8 cellular contexts compared by ENCODE assay signal in the genomic region with DNA sequence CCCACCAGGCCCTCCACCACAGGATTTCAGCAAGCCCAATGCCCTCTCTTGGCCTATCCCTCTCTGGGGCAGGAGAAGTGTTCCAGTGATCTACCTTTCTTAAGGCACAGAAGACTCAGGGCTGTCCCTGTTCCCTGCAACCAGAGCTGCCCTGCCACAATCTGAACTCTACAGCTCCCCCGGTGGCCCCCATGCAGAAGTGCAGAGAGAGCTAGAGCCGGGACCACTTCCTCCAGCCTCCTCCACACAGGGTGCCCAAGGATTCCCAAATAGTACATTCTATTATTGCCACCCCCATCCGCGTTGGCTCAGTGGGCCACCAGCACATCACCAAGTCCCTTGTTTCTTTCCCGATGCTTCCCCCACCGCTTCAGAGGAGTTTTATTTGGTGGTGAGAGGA.
A peak's percentile ranks its signal among the peaks of the same experiment; 100 is the strongest.
DNase-seq lines count a peak whose midpoint lies in the region; ATAC-seq and TF ChIP-seq lines count a peak whose summit lies in the region.

No MANE protein-coding gene starts in this region.

- no peak overlapping the region for H3K4me3 Mint-ChIP-seq in T-helper 2 cell treated with Interferon-gamma antibody and Interleukin-4, amounts not matched to agents 5 μg/mL and 100 μg/mL, for 36 hours

- peaks cover 10% of the 10 kb centered on the region for H3K9me3 Mint-ChIP-seq in T-helper 2 cell treated with Interferon-gamma antibody and Interleukin-4, amounts not matched to agents 5 μg/mL and 100 μg/mL, for 36 hours

- TF ChIP-seq CTCF in GM10266 (IDR thresholded peaks at IDR 0.05; ENCODE audit: control insufficient read depth, insufficient read depth, low read depth, missing control alignments) (peak; percentile 35), Loucy (conservative IDR thresholded peaks at IDR 0.05; ENCODE audit: low read length) (peak; percentile 58), astrocyte of the cerebellum (IDR thresholded peaks at IDR 0.05; ENCODE audit: low read depth, low read length, missing control alignments) (peak; percentile 54)

- DNase-seq in GM10266 (ENCODE audit: extremely low spot score) (peak; percentile 19), astrocyte of the cerebellum (ENCODE audit: low read depth) (no peak), iris pigment epithelial cell (ENCODE audit: low read depth) (peak; percentile 26)
- no peak for DNase-seq in T-helper 2 cell treated with Interferon-gamma antibody and Interleukin-4, amounts not matched to agents 5 μg/mL and 100 μg/mL, for 36 hours (ENCODE audit: low spot score)
- no peak for DNase-seq in effector CD4-positive, alpha-beta T cell

- peaks cover 3% of the 10 kb centered on the region; the same call in 1 of the 2 replicates for H3K9me3 ChIP-seq in Loucy (ENCODE audit: insufficient read depth, low read depth, low read length)

- H3K9me2 ChIP-seq in Loucy (replicated peaks; ENCODE audit: low read depth, low read length), result no peaks in the 10 kb centered on the region

- H3K9ac ChIP-seq in Loucy (ENCODE audit: low read depth, low read length, poor library complexity, severe bottlenecking), result no peak overlapping the region

- in situ Hi-C loops in astrocyte of the cerebellum (cut with HindIII; ENCODE audit: low sequenced_read_pairs), result loop anchor here (5.0 kb wide), 1 partner anchor 90 kb away; no protein-coding TSS in a partner anchor

- H3K4me1 Mint-ChIP-seq in T-helper 2 cell treated with Interferon-gamma antibody and Interleukin-4, amounts not matched to agents 5 μg/mL and 100 μg/mL, for 36 hours (ENCODE audit: low read depth), result no peaks in the 10 kb centered on the region

- no peak overlapping the region for H3K27ac Mint-ChIP-seq in T-helper 2 cell treated with Interferon-gamma antibody and Interleukin-4, amounts not matched to agents 5 μg/mL and 100 μg/mL, for 36 hours

- H3K27me3 Mint-ChIP-seq in T-helper 2 cell treated with Interferon-gamma antibody and Interleukin-4, amounts not matched to agents 5 μg/mL and 100 μg/mL, for 36 hours (ENCODE audit: low read depth), result no peaks in the 10 kb centered on the region

- H3F3A ChIP-seq in Loucy (ENCODE audit: low read depth), result no peaks in the 10 kb centered on the region

- no peak for ATAC-seq in GM19324 (IDR thresholded peaks at IDR 0.05; ENCODE audit: low FRiP score, unreplicated experiment)
- no peak for ATAC-seq in GM21390 (IDR thresholded peaks at IDR 0.05; ENCODE audit: unreplicated experiment)

- no peaks in the 10 kb centered on the region for H3K36me3 Mint-ChIP-seq in T-helper 2 cell treated with Interferon-gamma antibody and Interleukin-4, amounts not matched to agents 5 μg/mL and 100 μg/mL, for 36 hours (ENCODE audit: low read depth)

- no peaks in the 10 kb centered on the region for H3K4me1 ChIP-seq in Loucy (ENCODE audit: insufficient read depth, low read length, poor library complexity, severe bottlenecking)

- no peak overlapping the region for H2AFZ ChIP-seq in Loucy (ENCODE audit: low read length)

- H3K27me3 ChIP-seq in Loucy (ENCODE audit: insufficient read depth, low read length, poor library complexity, severe bottlenecking), result no peaks in the 10 kb centered on the region

- H3K4me2 ChIP-seq in Loucy (ENCODE audit: low read depth, low read length, poor library complexity, severe bottlenecking), result no peak overlapping the region

- H3K4me3 ChIP-seq in Loucy (ENCODE audit: low read length, poor library complexity, severe bottlenecking) (no peak overlapping the region), astrocyte of the cerebellum (ENCODE audit: low read depth, low read length) (no peak overlapping the region)

- H4K20me1 ChIP-seq in Loucy (ENCODE audit: insufficient read depth, low read length, poor library complexity, severe bottlenecking), result no peaks in the 10 kb centered on the region

- no peaks in the 10 kb centered on the region for H3K36me3 ChIP-seq in Loucy (ENCODE audit: insufficient read depth, low read length)

- no peaks in the 10 kb centered on the region for H3K79me2 ChIP-seq in Loucy (ENCODE audit: insufficient read depth, low read length)

Comparison
In these comparisons a context has a peak if more than half of its experiments do, and no peak if none do; other contexts are left out.
1. DNase-seq: peak in GM10266 (single experiment) and iris pigment epithelial cell (single experiment); none in astrocyte of the cerebellum (single experiment), T-helper 2 cell treated with Interferon-gamma antibody and Interleukin-4, amounts not matched to agents 5 μg/mL and 100 μg/mL, for 36 hours (single experiment) and effector CD4-positive, alpha-beta T cell (single experiment).
2. Peak in every context shown above with its lines, with median percentiles within 50 percentile points of each other: CTCF ChIP-seq.